Comparison of ENCODE assay signal across 8 cellular contexts in genomic region chr21:38352536-38353219, GRCh38.
A peak's percentile ranks its signal among the peaks of the same experiment; 100 is the strongest.
DNase-seq lines count a peak whose midpoint lies in the region; ATAC-seq and TF ChIP-seq lines count a peak whose summit lies in the region.

No MANE protein-coding gene starts in this region.

- peak; percentile 99 for TF ChIP-seq CTCF in VCaP (conservative IDR thresholded peaks at IDR 0.05)
- TF ChIP-seq CTCF in epithelial cell of proximal tubule (conservative IDR thresholded peaks at IDR 0.05; ENCODE audit: low read depth, low read length), result peak; percentile 93

- no peak for ATAC-seq in HG02571 (IDR thresholded peaks at IDR 0.05; ENCODE audit: unreplicated experiment)

- DNase-seq in NK-92 treated with Interleukin-12 subunit alpha and Interleukin-12 subunit beta, amount 100 ng/mL, for 24 hours (lab: John Stamatoyannopoulos, UW), result peak; percentile 5
- DNase-seq in NK-92 (lab: John Stamatoyannopoulos, UW; ENCODE audit: unreplicated experiment) (no peak), NCI-H1694 (lab: John Stamatoyannopoulos, UW) (peak; percentile 52), epithelial cell of proximal tubule (ENCODE audit: low read depth) (no peak), myocyte (ENCODE audit: low read depth) (peak; percentile 90), ureter (ENCODE audit: low spot score) (peak; percentile 56)

- no peak overlapping the region for H3K27ac ChIP-seq in VCaP

- no peak overlapping the region for H3K4me3 ChIP-seq in epithelial cell of proximal tubule (ENCODE audit: low read depth, low read length)

Comparison
In these comparisons a context has a peak if more than half of its experiments do, and no peak if none do; other contexts are left out.
1. DNase-seq: peak in NK-92 treated with Interleukin-12 subunit alpha and Interleukin-12 subunit beta, amount 100 ng/mL, for 24 hours (single experiment), NCI-H1694 (single experiment), myocyte (single experiment) and ureter (single experiment); none in NK-92 (single experiment) and epithelial cell of proximal tubule (single experiment).